13 cellular contexts compared by ENCODE assay signal in the genomic region with DNA sequence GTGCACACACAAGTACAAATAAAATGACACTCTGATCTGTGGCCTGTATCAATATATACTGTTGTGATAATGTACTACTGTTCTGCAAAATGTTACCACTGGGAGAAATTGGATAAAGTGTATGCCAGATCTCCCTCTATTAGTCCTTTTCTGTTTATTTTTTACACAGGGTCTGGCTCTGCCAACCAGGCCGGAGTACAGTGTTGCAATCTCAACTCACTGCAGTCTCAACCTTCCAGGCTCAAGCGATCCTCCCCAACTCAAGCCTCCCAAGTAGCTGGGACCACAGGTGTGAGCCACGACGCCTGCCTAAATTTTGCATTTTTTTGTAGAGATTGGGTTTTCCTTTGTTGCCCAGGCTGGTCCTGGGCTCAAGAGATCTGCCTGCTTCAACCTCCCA. TPM values are rescaled to one million over a fixed set of nuclear protein-coding genes. Genes with fewer than 3 reads are reported as not detected.
DNase-seq lines count a peak whose midpoint lies in the region; ATAC-seq and TF ChIP-seq lines count a peak whose summit lies in the region.
"Had no signal": no experiment of that assay in that cellular context is flagged by ENCODE, and none has a peak within 500 bp of the region (broad histone marks: within the 10 kb centered on the region; RNA-seq: fewer than 3 reads in every experiment).

No MANE protein-coding gene starts in this region.

- H2AFZ ChIP-seq in hepatocyte, result no peak overlapping the region

- H3K9ac ChIP-seq in adipocyte (ENCODE audit: low read length), result peak overlapping the region; percentile 62

- H3K9me3 ChIP-seq in adipocyte (ENCODE audit: control insufficient read depth, low read length) (no peaks in the 10 kb centered on the region), hepatocyte (ENCODE audit: low read depth) (no peaks in the 10 kb centered on the region)

- no peak for ATAC-seq in stimulated activated effector memory CD8-positive, alpha-beta T cell treated with anti-CD3 and anti-CD28 coated beads, Interleukin-12 subunit alpha, Interleukin-12 subunit beta, amount 100 ng/mL, for 72 hours
- no peak for ATAC-seq in HG03039 (IDR thresholded peaks at IDR 0.05; ENCODE audit: unreplicated experiment)
- ATAC-seq in GM19328 (IDR thresholded peaks at IDR 0.05; ENCODE audit: unreplicated experiment), result no peak
- ATAC-seq: foreskin keratinocyte; stimulated activated memory B cell treated with anti-CD40 and anti-IgM and Interleukin-4, amounts not matched to agents 10 μg/mL and 1 μg/mL and 100 μg/mL, for 72 hours had no signal

- H3K36me3 ChIP-seq in adipocyte (ENCODE audit: control insufficient read depth, insufficient read depth, low read length, severe bottlenecking) (no peaks in the 10 kb centered on the region), hepatocyte (replicated peaks; ENCODE audit: insufficient read depth, low read depth) (no peaks in the 10 kb centered on the region)

- H3K4me2 ChIP-seq in hepatocyte, result peak overlapping the region; percentile 95

- H3K4me3 Mint-ChIP-seq in stimulated activated effector memory CD8-positive, alpha-beta T cell treated with anti-CD3 and anti-CD28 coated beads, Interleukin-12 subunit alpha, Interleukin-12 subunit beta, amount 100 ng/mL, for 72 hours, result peak overlapping the region; percentile 87
- H3K4me3 Mint-ChIP-seq: stimulated activated memory B cell treated with anti-CD40 and anti-IgM and Interleukin-4, amounts not matched to agents 10 μg/mL and 1 μg/mL and 100 μg/mL, for 72 hours had no signal

- peaks cover 15% of the 10 kb centered on the region for H3K36me3 Mint-ChIP-seq in stimulated activated effector memory CD8-positive, alpha-beta T cell treated with anti-CD3 and anti-CD28 coated beads, Interleukin-12 subunit alpha, Interleukin-12 subunit beta, amount 100 ng/mL, for 72 hours

- no peaks in the 10 kb centered on the region for H4K20me1 ChIP-seq in hepatocyte (ENCODE audit: insufficient read depth, poor library complexity, severe bottlenecking)

- H3K4me3 ChIP-seq in HFF-Myc (replicated peaks; ENCODE audit: low read depth, low read length) (peak overlapping the region; percentile 92), adipocyte (ENCODE audit: low read length) (peak overlapping the region; percentile 88), hepatocyte (no peak overlapping the region)

- 69% methylated on average over 4 of the region's 4 CpGs for WGBS in hepatocyte (ENCODE audit: low lambda C conversion rate, missing lambda C conversion rate)

- H3K27ac Mint-ChIP-seq in stimulated activated effector memory CD8-positive, alpha-beta T cell treated with anti-CD3 and anti-CD28 coated beads, Interleukin-12 subunit alpha, Interleukin-12 subunit beta, amount 100 ng/mL, for 72 hours, result no peak overlapping the region
- H3K27ac Mint-ChIP-seq: activated CD4-positive, alpha-beta T cell treated with anti-CD3 and anti-CD28 coated beads, Interleukin-2, amount 10 ng/mL, durations not matched to agents 7 days and 5 days had no signal

- DNase-seq in HFF-Myc (ENCODE audit: extremely low read depth, low read depth) (no peak), adipocyte (ENCODE audit: low read depth) (peak; percentile 53), hepatocyte (ENCODE audit: low spot score) (no peak), mesenteric fat pad (ENCODE audit: low spot score) (no peak), COLO668 (lab: John Stamatoyannopoulos, UW; ENCODE audit: unreplicated experiment) (no peak)
- no peak for DNase-seq in stimulated activated effector memory CD8-positive, alpha-beta T cell treated with anti-CD3 and anti-CD28 coated beads, Interleukin-12 subunit alpha, Interleukin-12 subunit beta, amount 100 ng/mL, for 72 hours (ENCODE audit: low spot score in 2 of 2)
- DNase-seq: activated CD4-positive, alpha-beta T cell treated with anti-CD3 and anti-CD28 coated beads, Interleukin-2, amount 10 ng/mL, durations not matched to agents 7 days and 5 days; activated effector memory CD4-positive, alpha-beta T cell treated with Interleukin-2 at 50 U/mL for 16 hours; foreskin keratinocyte; NCI-H2029 had no signal

- peaks cover 57% of the 10 kb centered on the region for H3K79me2 ChIP-seq in hepatocyte

- peak overlapping the region; percentile 20 for H3K27ac ChIP-seq in hepatocyte
- H3K27ac ChIP-seq: foreskin keratinocyte had no signal

- H3K9me3 Mint-ChIP-seq in stimulated activated effector memory CD8-positive, alpha-beta T cell treated with anti-CD3 and anti-CD28 coated beads, Interleukin-12 subunit alpha, Interleukin-12 subunit beta, amount 100 ng/mL, for 72 hours, result no peaks in the 10 kb centered on the region
- H3K9me3 Mint-ChIP-seq: activated CD4-positive, alpha-beta T cell treated with anti-CD3 and anti-CD28 coated beads, Interleukin-2, amount 10 ng/mL, durations not matched to agents 7 days and 5 days; stimulated activated memory B cell treated with anti-CD40 and anti-IgM and Interleukin-4, amounts not matched to agents 10 μg/mL and 1 μg/mL and 100 μg/mL, for 72 hours had no signal

- H3K27me3 ChIP-seq in adipocyte (replicated peaks; ENCODE audit: control insufficient read depth, insufficient read depth, low read length) (no peaks in the 10 kb centered on the region), hepatocyte (no peaks in the 10 kb centered on the region)
- H3K27me3 ChIP-seq: foreskin keratinocyte had no signal

- H3K4me1 ChIP-seq in adipocyte (ENCODE audit: control insufficient read depth, insufficient read depth, low read length) (peaks cover 21% of the 10 kb centered on the region), hepatocyte (ENCODE audit: insufficient read depth) (peaks cover 18% of the 10 kb centered on the region)

- peaks cover 26% of the 10 kb centered on the region for H3K4me1 Mint-ChIP-seq in stimulated activated effector memory CD8-positive, alpha-beta T cell treated with anti-CD3 and anti-CD28 coated beads, Interleukin-12 subunit alpha, Interleukin-12 subunit beta, amount 100 ng/mL, for 72 hours

- TF ChIP-seq CTCF in HFF-Myc (IDR thresholded peaks at IDR 0.05; ENCODE audit: low read depth, low read length, missing control alignments), result no peak
- no peak for TF ChIP-seq CTCF in hepatocyte (IDR thresholded peaks at IDR 0.05; ENCODE audit: poor library complexity)

- H3K9me2 ChIP-seq in hepatocyte (replicated peaks; ENCODE audit: insufficient read depth), result no peaks in the 10 kb centered on the region

RNA-seq across cellular contexts. Expression of gene NT5DC3, which starts 1.9 kb away (rescaled TPM):
- 6.1 and 6.3 TPM in 2 replicates for total RNA-seq in hepatocyte
- 2.8 and 4.4 TPM in 2 replicates for polyA plus RNA-seq in hepatocyte
- 7.1 TPM for total RNA-seq in mesenteric fat pad
